ENCODE assay signal across 1 cellular context in the genomic region with DNA sequence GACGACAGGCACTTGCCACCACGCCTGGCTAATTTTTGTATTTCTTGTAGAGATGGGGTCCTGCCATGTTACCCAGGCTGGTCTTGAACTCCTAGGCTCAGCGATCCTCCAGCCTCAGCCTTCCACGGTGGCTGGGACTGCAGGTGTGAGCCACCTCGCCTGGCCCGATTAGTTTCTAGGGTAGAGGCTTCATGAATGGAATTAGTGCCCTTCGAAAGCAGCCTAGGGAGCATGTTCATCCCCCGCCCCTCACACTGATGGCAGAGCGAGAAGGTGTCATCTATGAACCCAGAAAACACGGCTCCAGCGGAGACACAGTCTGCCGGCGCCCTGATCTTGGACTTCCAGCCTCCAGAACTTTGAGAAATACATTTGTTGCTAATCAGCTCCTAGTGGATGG.
TF ChIP-seq lines count a peak whose summit lies in the region.

No MANE protein-coding gene starts in this region.

TF ChIP-seq in SK-N-SH treated with all-trans-retinoic acid at 6 μM for 48 hours, 23 proteins besides CTCF, POLR2A, EP300 and RAD21 (continued from another document):
- TF ChIP-seq ESRRG (CRISPR knock-in tag; IDR thresholded peaks at IDR 0.05): no peak
